8 cellular contexts compared by ENCODE assay signal in genomic region chr13:41960700-41961697, GRCh38. TPM values are rescaled to one million over a fixed set of nuclear protein-coding genes. Genes with fewer than 3 reads are reported as not detected.
A peak's percentile ranks its signal among the peaks of the same experiment; 100 is the strongest.
DNase-seq lines count a peak whose midpoint lies in the region; ATAC-seq and TF ChIP-seq lines count a peak whose summit lies in the region.

VWA8 (minus strand) TSS chr13:41961109; CDS start chr13:41961015, 94 bp downstream.

- 3 to 7% methylated on average over 33 to 63 of the region's 84 CpGs for WGBS in lower leg skin, 2 donors

- TF ChIP-seq POLR2A in lower leg skin (IDR thresholded peaks at IDR 0.05), result no peak

- intact Hi-C loops in activated CD4-positive, alpha-beta memory T cell treated with anti-CD3 and anti-CD28 coated beads for 36 hours (cut with micrococcal nuclease), result loop anchor here (1.0 to 5.0 kb wide), 8 partner anchors 79 to 698 kb away; partner anchors contain the start of genes DGKH and MTRF1
- intact Hi-C loops in lower leg skin (cut with DNase I; ENCODE audit: low total_unique reads), result loop anchor here (10.0 kb wide), 1 partner anchor 84 kb away; the partner anchor contains the start of gene DGKH

- no peak for TF ChIP-seq CTCF in lower leg skin (IDR thresholded peaks at IDR 0.05)

- CTCF ChIA-PET in activated CD4-positive, alpha-beta memory T cell treated with anti-CD3 and anti-CD28 coated beads for 36 hours (lab: Charles Lee), result interaction anchor here (2.2 kb wide), 1 partner anchor 44 kb away, joined by 7 read pairs; no protein-coding TSS in a partner anchor

- peaks cover 5% of the 10 kb centered on the region for H3K36me3 Mint-ChIP-seq in activated CD4-positive, alpha-beta memory T cell treated with anti-CD3 and anti-CD28 coated beads for 36 hours

- no peaks in the 10 kb centered on the region for H3K27me3 Mint-ChIP-seq in activated CD4-positive, alpha-beta memory T cell treated with anti-CD3 and anti-CD28 coated beads for 36 hours

- H3K4me3 ChIP-seq in lower leg skin (ENCODE audit: low read depth, poor library complexity, severe bottlenecking), result peak within 1 kb of the TSS; percentile 83

- POLR2A ChIA-PET in activated CD4-positive, alpha-beta memory T cell treated with anti-CD3 and anti-CD28 coated beads for 36 hours (lab: Charles Lee), result interaction anchor here (0.9 to 1.7 kb wide), 8 partner anchors 9 to 50 kb away, joined by 3 to 9 read pairs (median 4); no protein-coding TSS in a partner anchor

- peak; percentile 71 to 72 for DNase-seq in AML-193 (lab: John Stamatoyannopoulos, UW)
- DNase-seq in NCI-H748 treated with DMSO at 0.1 percent for 48 hours (lab: John Stamatoyannopoulos, UW), result peak; percentile 40
- peak; percentile 89 for DNase-seq in activated CD4-positive, alpha-beta memory T cell treated with anti-CD3 and anti-CD28 coated beads for 36 hours
- peak; percentile 87 for DNase-seq in ecto neural progenitor cell (ENCODE audit: low spot score)
- peak; percentile 53 to 95 for DNase-seq in lower leg skin (ENCODE audit: low spot score in 2 of 2)
- peak; percentile 79 to 83 for DNase-seq in stimulated activated CD4-positive, alpha-beta T cell treated with anti-CD3 and anti-CD28 coated beads, Interleukin-4, amount 100 ng/mL, for 48 hours (ENCODE audit: low read depth in 2 of 2)

- peak; percentile 86 for ATAC-seq in GM19025 (IDR thresholded peaks at IDR 0.05; ENCODE audit: low read depth, unreplicated experiment)
- ATAC-seq in HG03280 (IDR thresholded peaks at IDR 0.05; ENCODE audit: unreplicated experiment), result peak; percentile 88

- peak within 1 kb of the TSS; percentile 90 for H3K4me3 Mint-ChIP-seq in activated CD4-positive, alpha-beta memory T cell treated with anti-CD3 and anti-CD28 coated beads for 36 hours

- H3K4me1 Mint-ChIP-seq in activated CD4-positive, alpha-beta memory T cell treated with anti-CD3 and anti-CD28 coated beads for 36 hours (ENCODE audit: low read depth), result peaks cover 51% of the 10 kb centered on the region

- peak within 1 kb of the TSS; percentile 97 for H3K27ac Mint-ChIP-seq in activated CD4-positive, alpha-beta memory T cell treated with anti-CD3 and anti-CD28 coated beads for 36 hours

- no peaks in the 10 kb centered on the region for H3K9me3 Mint-ChIP-seq in activated CD4-positive, alpha-beta memory T cell treated with anti-CD3 and anti-CD28 coated beads for 36 hours

RNA-seq across cellular contexts. Expression of gene VWA8, which starts in this region (rescaled TPM):
- total RNA-seq in activated CD4-positive, alpha-beta memory T cell treated with anti-CD3 and anti-CD28 coated beads for 36 hours, result 10 to 100 TPM; 16.8 to 17.1 TPM
- total RNA-seq in lower leg skin, result 10 to 100 TPM; 11.8 to 22.0 (median 15.1) TPM

Comparison
In these comparisons a context has a peak if more than half of its experiments do, and no peak if none do; other contexts are left out.
1. Peak in every context shown above with its lines: DNase-seq, ATAC-seq and H3K4me3 ChIP-seq.